8 cellular contexts compared by ENCODE assay signal in the genomic region with DNA sequence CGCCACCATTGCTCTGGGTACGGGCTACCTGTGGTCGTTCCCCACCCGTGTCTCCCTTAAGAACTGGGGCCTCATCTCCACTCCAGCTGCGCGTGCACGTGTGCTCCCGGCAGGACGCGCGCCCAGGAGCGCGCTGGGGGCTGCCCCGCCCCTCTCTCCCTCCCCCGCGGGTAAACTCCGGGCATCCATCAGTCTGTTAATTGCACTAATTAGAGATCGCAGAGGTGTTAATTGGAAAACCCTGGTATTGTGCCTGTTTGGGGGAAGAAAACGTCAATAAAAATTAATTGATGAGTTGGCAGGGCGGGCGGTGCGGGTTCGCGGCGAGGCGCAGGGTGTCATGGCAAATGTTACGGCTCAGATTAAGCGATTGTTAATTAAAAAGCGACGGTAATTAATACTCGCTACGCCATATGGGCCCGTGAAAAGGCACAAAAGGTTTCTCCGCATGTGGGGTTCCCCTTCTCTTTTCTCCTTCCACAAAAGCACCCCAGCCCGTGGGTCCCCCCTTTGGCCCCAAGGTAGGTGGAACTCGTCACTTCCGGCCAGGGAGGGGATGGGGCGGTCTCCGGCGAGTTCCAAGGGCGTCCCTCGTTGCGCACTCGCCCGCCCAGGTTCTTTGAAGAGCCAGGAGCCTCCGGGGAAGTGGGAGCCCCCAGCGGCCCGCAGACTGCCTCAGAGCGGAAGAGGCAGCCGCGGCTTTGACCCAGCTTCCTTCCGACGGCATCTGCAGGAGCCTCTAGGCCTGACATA. TPM values are rescaled to one million over a fixed set of nuclear protein-coding genes. Genes with fewer than 3 reads are reported as not detected.
DNase-seq lines count a peak whose midpoint lies in the region; ATAC-seq and TF ChIP-seq lines count a peak whose summit lies in the region.

No MANE protein-coding gene starts in this region.

- H3K4me3 ChIP-seq in mesenchymal stem cell (ENCODE audit: insufficient read depth in 1 of 2, low read depth in 1 of 2, low read length in 2 of 2), result peak overlapping the region; percentile 46 to 76

- H3K4me2 ChIP-seq in mesenchymal stem cell (ENCODE audit: low read length, poor library complexity, severe bottlenecking), result peak overlapping the region; percentile 58

- no peak overlapping the region for H3K14ac ChIP-seq in mesenchymal stem cell (ENCODE audit: low read length in 2 of 2)

- 6% methylated on average over 53 of the region's 53 CpGs for WGBS in mesenchymal stem cell

- H3K9ac ChIP-seq in mesenchymal stem cell (ENCODE audit: low read length), result peak overlapping the region; percentile 89

- peaks cover 69% of the 10 kb centered on the region for H3K79me1 ChIP-seq in mesenchymal stem cell (replicated peaks; ENCODE audit: low read length, poor library complexity, severe bottlenecking)

- H2BK5ac ChIP-seq in mesenchymal stem cell (ENCODE audit: low read depth, low read length, poor library complexity, severe bottlenecking), result no peak overlapping the region

- no peaks in the 10 kb centered on the region for H3K27me3 ChIP-seq in mesenchymal stem cell (ENCODE audit: control insufficient read depth in 1 of 2, insufficient read depth in 1 of 2, low read length in 2 of 2)

- no peak overlapping the region for H2BK15ac ChIP-seq in mesenchymal stem cell (ENCODE audit: low read depth, poor library complexity, severe bottlenecking)

- H4K91ac ChIP-seq in mesenchymal stem cell (ENCODE audit: low read length), result peak overlapping the region; percentile 36

- DNase-seq in GM13976 (ENCODE audit: low spot score), result peak; percentile 93
- peak; percentile 60 for DNase-seq in cerebellum (ENCODE audit: low spot score)
- peak; percentile 55 for DNase-seq in mesenchymal stem cell
- peak; percentile 82 for DNase-seq in stimulated activated CD8-positive, alpha-beta memory T cell treated with anti-CD3 and anti-CD28 coated beads, Interleukin-4, amount 100 ng/mL, for 24 hours (ENCODE audit: low read depth)
- DNase-seq in NCI-H345 treated with DMSO at 0.1 percent for 48 hours (lab: John Stamatoyannopoulos, UW; ENCODE audit: unreplicated experiment), result no peak
- DNase-seq in DMS114 treated with DMSO at 0.1 percent for 48 hours (lab: John Stamatoyannopoulos, UW; ENCODE audit: unreplicated experiment), result no peak

- peak; percentile 68 for ATAC-seq in HG03108 (IDR thresholded peaks at IDR 0.05; ENCODE audit: unreplicated experiment)
- peak; percentile 91 to 93 for ATAC-seq in activated CD4-positive, CD25-positive, alpha-beta regulatory T cell treated with anti-CD3 and anti-CD28 coated beads, Interleukin-2, amount 50 U/mL, for 24 hours

- H3K27ac ChIP-seq in mesenchymal stem cell (ENCODE audit: low read length, poor library complexity, severe bottlenecking), result no peak overlapping the region

- H3K4ac ChIP-seq in mesenchymal stem cell (ENCODE audit: low read depth in 1 of 2, low read length in 2 of 2), result peak overlapping the region; percentile 13 to 29

- H3K23ac ChIP-seq in mesenchymal stem cell (ENCODE audit: low read length in 2 of 2), result no peak overlapping the region

- H2BK120ac ChIP-seq in mesenchymal stem cell (ENCODE audit: low read depth, low read length), result no peak overlapping the region

- H2AFZ ChIP-seq in mesenchymal stem cell (ENCODE audit: low read depth, low read length), result peak overlapping the region; percentile 36

- peak overlapping the region; percentile 45 to 84 for H3K18ac ChIP-seq in mesenchymal stem cell (ENCODE audit: low read depth in 1 of 2, low read length in 2 of 2)

- peaks cover under 1 to 22% of the 10 kb centered on the region in 2 experiments for H3K36me3 ChIP-seq in mesenchymal stem cell (ENCODE audit: control insufficient read depth in 1 of 2, insufficient read depth in 2 of 2, low read depth in 1 of 2, low read length in 2 of 2)

- in situ Hi-C loops in GM13976 (cut with MboI; ENCODE audit: low sequenced_read_pairs, unreplicated experiment), result no loop called here

- peak overlapping the region; percentile 49 for H2AK5ac ChIP-seq in mesenchymal stem cell (ENCODE audit: low read length, severe bottlenecking)

- H2BK12ac ChIP-seq in mesenchymal stem cell (ENCODE audit: low read length in 2 of 2), result no peak overlapping the region

- TF ChIP-seq CTCF in GM13976 (IDR thresholded peaks at IDR 0.05; ENCODE audit: borderline replicate concordance, control extremely low read depth, extremely low read depth, insufficient read depth, missing control alignments), result no peak

- H4K8ac ChIP-seq in mesenchymal stem cell (ENCODE audit: low read length), result peak overlapping the region; percentile 92

- H3K4me1 ChIP-seq in mesenchymal stem cell (ENCODE audit: control insufficient read depth, insufficient read depth, low read depth, low read length), result peaks cover 20% of the 10 kb centered on the region

- H3K9me3 ChIP-seq in mesenchymal stem cell (ENCODE audit: control insufficient read depth, low read length), result no peaks in the 10 kb centered on the region

RNA-seq across cellular contexts. Expression of gene FOXP4, which starts 14.4 kb away (rescaled TPM):
- 9.2 TPM for total RNA-seq in cerebellum
- polyA plus RNA-seq in mesenchymal stem cell (2013, experiment 1 of 2), result 23.4 TPM
- 22.7 TPM for polyA plus RNA-seq in mesenchymal stem cell (2013, experiment 2 of 2)

Comparison
In these comparisons a context has a peak if more than half of its experiments do, and no peak if none do; other contexts are left out.
1. DNase-seq: peak in GM13976 (single experiment), cerebellum (single experiment), mesenchymal stem cell (single experiment) and stimulated activated CD8-positive, alpha-beta memory T cell treated with anti-CD3 and anti-CD28 coated beads, Interleukin-4, amount 100 ng/mL, for 24 hours (single experiment); none in NCI-H345 treated with DMSO at 0.1 percent for 48 hours (single experiment) and DMS114 treated with DMSO at 0.1 percent for 48 hours (single experiment).